29 cellular contexts compared by ENCODE assay signal in genomic region chr1:31615414-31615813, GRCh38. TPM values are rescaled to one million over a fixed set of nuclear protein-coding genes. Genes with fewer than 3 reads are reported as not detected.
DNase-seq lines count a peak whose midpoint lies in the region; ATAC-seq, FAIRE-seq and TF ChIP-seq lines count a peak whose summit lies in the region.
"Had no signal": no experiment of that assay in that cellular context is flagged by ENCODE, and none has a peak within 500 bp of the region (broad histone marks: within the 10 kb centered on the region; RNA-seq: fewer than 3 reads in every experiment).

No MANE protein-coding gene starts in this region.

- no peak overlapping the region for H4K12ac ChIP-seq in trophoblast cell (ENCODE audit: low read depth, low read length)

- no peak overlapping the region for H4K5ac ChIP-seq in H1 (ENCODE audit: insufficient read length, low read depth, low read length)

- H3K36me3 ChIP-seq in BLaER1 treated with 17β-estradiol and CSF1 and Interleukin-3, amounts not matched to agents 10 nM and 100 nM, result no peaks in the 10 kb centered on the region
- no peaks in the 10 kb centered on the region for H3K36me3 ChIP-seq in H1 (ENCODE audit: control insufficient read depth in 2 of 4, insufficient read depth in 4 of 4, low read length in 3 of 4)
- no peaks in the 10 kb centered on the region for H3K36me3 ChIP-seq in trophoblast cell (ENCODE audit: control insufficient read depth in 1 of 2, insufficient read depth in 2 of 2, low read length in 2 of 2)
- H3K36me3 ChIP-seq in MM.1S (replicated peaks; ENCODE audit: insufficient read depth, low read length), result no peaks in the 10 kb centered on the region
- H3K36me3 ChIP-seq: HAP-1 had no signal

- peaks cover 28% of the 10 kb centered on the region for H3K27me3 Mint-ChIP-seq in T-helper 2 cell treated with Interferon-gamma antibody and Interleukin-4, amounts not matched to agents 5 μg/mL and 100 μg/mL, for 36 hours (ENCODE audit: low read depth)

- H3K18ac ChIP-seq in H1 (ENCODE audit: extremely low read depth, low read length) (no peak overlapping the region), trophoblast cell (ENCODE audit: low read length) (no peak overlapping the region)

- TF ChIP-seq POLR2A in H1 (IDR thresholded peaks at IDR 0.05; ENCODE audit: control extremely low read depth in 1 of 2, low read depth in 2 of 2, low read length in 2 of 2), result no peak

- H3K4me1 ChIP-seq in BLaER1 treated with 17β-estradiol and CSF1 and Interleukin-3, amounts not matched to agents 10 nM and 100 nM, result peaks cover 50 to 71% (median 62%) of the 10 kb centered on the region in 10 experiments
- H3K4me1 ChIP-seq in H1 (replicated peaks in 1 of 4; ENCODE audit: control insufficient read depth in 3 of 4, insufficient read depth in 4 of 4, low read length in 3 of 4) (peaks cover 2 to 11% (median 7%) of the 10 kb centered on the region in 4 experiments; a peak in 5 of 7 replicates), trophoblast cell (ENCODE audit: control insufficient read depth in 1 of 2, insufficient read depth in 2 of 2, low read length in 2 of 2) (peaks cover 13 to 21% of the 10 kb centered on the region in 2 experiments), MM.1S (ENCODE audit: low read length) (no peaks in the 10 kb centered on the region)
- H3K4me1 ChIP-seq: HAP-1 had no signal

- H3K27ac ChIP-seq in BLaER1 treated with 17β-estradiol and CSF1 and Interleukin-3, amounts not matched to agents 10 nM and 100 nM, result no peak overlapping the region
- no peak overlapping the region for H3K27ac ChIP-seq in H1 (ENCODE audit: low read depth, low read length)
- H3K27ac ChIP-seq in trophoblast cell (ENCODE audit: low read depth, low read length), result no peak overlapping the region
- no peak overlapping the region for H3K27ac ChIP-seq in MM.1S (ENCODE audit: low read length)
- H3K27ac ChIP-seq: SK-N-MC had no signal

- H4K91ac ChIP-seq in H1 (replicated peaks; ENCODE audit: insufficient read length, low read length) (no peak overlapping the region), trophoblast cell (ENCODE audit: low read depth, low read length) (peak overlapping the region; percentile 17)

- 0 out of 22 replicates have a peak, but pooled peaks cover 0 to 5% (median 0%) of the 10 kb centered on the region in 11 experiments for H4K20me1 ChIP-seq in BLaER1 treated with 17β-estradiol and CSF1 and Interleukin-3, amounts not matched to agents 10 nM and 100 nM
- H4K20me1 ChIP-seq in H1 (replicated peaks in 1 of 2; ENCODE audit: control insufficient read depth in 1 of 2, insufficient read depth in 2 of 2, low read length in 2 of 2) (no peaks in the 10 kb centered on the region), MM.1S (ENCODE audit: insufficient read depth, low read length) (no peaks in the 10 kb centered on the region)

- POLR2A ChIA-PET in H1 (lab: Charles Lee; ENCODE audit: partially characterized antibody), result no interaction called here

- H3K79me2 ChIP-seq in H1 (ENCODE audit: control insufficient read depth in 1 of 2, insufficient read depth in 2 of 2, low read length in 2 of 2) (no peaks in the 10 kb centered on the region), trophoblast cell (ENCODE audit: control insufficient read depth, insufficient read depth, low read length, poor library complexity) (peaks cover 4% of the 10 kb centered on the region), MM.1S (ENCODE audit: low read length) (no peaks in the 10 kb centered on the region)

- no peak overlapping the region for H3K4me3 ChIP-seq in BLaER1 treated with 17β-estradiol and CSF1 and Interleukin-3, amounts not matched to agents 10 nM and 100 nM
- H3K4me3 ChIP-seq in H1 (ENCODE audit: extremely low read depth in 1 of 4, insufficient read depth in 2 of 4, low read depth in 3 of 4, low read length in 4 of 4) (no peak overlapping the region), trophoblast cell (ENCODE audit: low read depth, low read length) (no peak overlapping the region), MM.1S (ENCODE audit: low read length) (no peak overlapping the region)
- H3K4me3 ChIP-seq: GM23338, HAP-1, K562, SK-N-MC had no signal

- CTCF ChIA-PET in H1 (lab: Charles Lee; ENCODE audit: partially characterized antibody), result interaction anchor here (0.6 to 2.2 kb wide), 3 partner anchors 10 to 53 kb away, joined by 3 to 7 read pairs (median 3); no protein-coding TSS in a partner anchor

- H3K4me2 ChIP-seq in BLaER1 treated with 17β-estradiol and CSF1 and Interleukin-3, amounts not matched to agents 10 nM and 100 nM, result peak overlapping the region in 8 of 11 experiments; percentile 48 to 99 (median 66); a peak in 10 of 22 replicates
- H3K4me2 ChIP-seq in H1 (ENCODE audit: insufficient read depth in 1 of 2, low read depth in 2 of 2, low read length in 2 of 2) (no peak overlapping the region), trophoblast cell (ENCODE audit: low read length) (no peak overlapping the region), MM.1S (ENCODE audit: low read depth, low read length) (no peak overlapping the region)
- H3K4me2 ChIP-seq: GM23338 had no signal

- TF ChIP-seq RAD21 in H1 (IDR thresholded peaks at IDR 0.05 in 1 of 2, conservative IDR thresholded peaks at IDR 0.05 in 1 of 2; ENCODE audit: low read depth in 2 of 2, low read length in 2 of 2), result no peak

- 0 out of 2 replicates have a peak overlapping the region, but pooled peaks have one; percentile 33 for H2BK12ac ChIP-seq in H1 (ENCODE audit: low read depth, low read length)
- no peak overlapping the region for H2BK12ac ChIP-seq in trophoblast cell (ENCODE audit: low read length)

- H3K14ac ChIP-seq in H1 (ENCODE audit: insufficient read length), result no peak overlapping the region
- peak overlapping the region; percentile 26 for H3K14ac ChIP-seq in trophoblast cell (ENCODE audit: low read length)

- DNase-seq in astrocyte of the hippocampus (ENCODE audit: low read depth, low spot score), result peak; percentile 38
- no peak for DNase-seq in H1 (ENCODE audit: low read depth in 1 of 2, low spot score in 2 of 2)
- DNase-seq in trophoblast cell, result no peak
- DNase-seq in T-helper 2 cell treated with Interferon-gamma antibody and Interleukin-4, amounts not matched to agents 5 μg/mL and 100 μg/mL, for 36 hours (ENCODE audit: low spot score), result no peak
- no peak for DNase-seq in hypothalamus (lab: John Stamatoyannopoulos, UW)
- no peak for DNase-seq in MM.1S
- DNase-seq: 8988T; CD4-positive, alpha-beta T cell; Kasumi-1; NCI-H1105 treated with DMSO at 0.1 percent for 48 hours; NCI-H146; NCI-H1930; NCI-H2107; NCI-H446; NCI-H524 treated with DMSO at 0.1 percent for 48 hours; NCI-H774; SIG-M5 had no signal

- no peak for FAIRE-seq in H1 (lab: Jason Lieb, UNC)
- FAIRE-seq: D721Med, RCC 7860 had no signal

- H3K79me1 ChIP-seq in H1 (ENCODE audit: low read depth, low read length), result no peaks in the 10 kb centered on the region
- H3K79me1 ChIP-seq in trophoblast cell (ENCODE audit: low read length), result peaks cover 11% of the 10 kb centered on the region

- no peak for TF ChIP-seq EP300 in H1 (IDR thresholded peaks at IDR 0.05; ENCODE audit: borderline replicate concordance in 1 of 2, low read depth in 2 of 2, low read length in 2 of 2)

- H3K9me3 ChIP-seq in BLaER1 treated with 17β-estradiol and CSF1 and Interleukin-3, amounts not matched to agents 10 nM and 100 nM (replicated peaks in 1 of 11), result peaks cover 0 to 3% (median 0%) of the 10 kb centered on the region in 11 experiments; a peak in 1 of 22 replicates
- no peaks in the 10 kb centered on the region for H3K9me3 ChIP-seq in H1 (ENCODE audit: insufficient read depth in 2 of 2, low read depth in 1 of 2, low read length in 1 of 2)
- H3K9me3 ChIP-seq in trophoblast cell (ENCODE audit: insufficient read depth, low read depth, low read length), result no peaks in the 10 kb centered on the region
- no peaks in the 10 kb centered on the region for H3K9me3 ChIP-seq in MM.1S (replicated peaks; ENCODE audit: insufficient read depth, low read length)
- H3K9me3 ChIP-seq: HAP-1 had no signal

- H3K36me3 Mint-ChIP-seq in T-helper 2 cell treated with Interferon-gamma antibody and Interleukin-4, amounts not matched to agents 5 μg/mL and 100 μg/mL, for 36 hours (ENCODE audit: low read depth), result no peaks in the 10 kb centered on the region

- H2BK5ac ChIP-seq in H1 (ENCODE audit: low read depth, low read length) (no peak overlapping the region), trophoblast cell (ENCODE audit: low read depth, low read length, poor library complexity) (no peak overlapping the region)

- peaks cover 2% of the 10 kb centered on the region for H3K4me1 Mint-ChIP-seq in T-helper 2 cell treated with Interferon-gamma antibody and Interleukin-4, amounts not matched to agents 5 μg/mL and 100 μg/mL, for 36 hours (ENCODE audit: low read depth)

- peaks cover 8% of the 10 kb centered on the region; the same call in 1 of the 2 replicates for H3K23me2 ChIP-seq in H1 (ENCODE audit: low read depth, low read length)

- H3F3A ChIP-seq in MM.1S (ENCODE audit: insufficient read depth, low read length), result no peaks in the 10 kb centered on the region

- ATAC-seq in HG02973 (IDR thresholded peaks at IDR 0.05; ENCODE audit: unreplicated experiment), result no peak
- ATAC-seq: GM23338, K562 had no signal

- H2AFZ ChIP-seq in H1 (ENCODE audit: low read length) (no peak overlapping the region), trophoblast cell (ENCODE audit: insufficient read depth, low read length, poor library complexity) (no peak overlapping the region), MM.1S (ENCODE audit: low read length) (no peak overlapping the region)
- H2AFZ ChIP-seq: GM23338 had no signal

- no peaks in the 10 kb centered on the region for H3K9me2 ChIP-seq in MM.1S (replicated peaks; ENCODE audit: insufficient read depth, low read length)

- H3K27me3 ChIP-seq in BLaER1 treated with 17β-estradiol and CSF1 and Interleukin-3, amounts not matched to agents 10 nM and 100 nM, result peaks cover 0 to 21% (median 15%) of the 10 kb centered on the region in 11 experiments; a peak in 16 of 22 replicates
- peaks cover 6 to 22% (median 16%) of the 10 kb centered on the region in 4 experiments for H3K27me3 ChIP-seq in H1 (replicated peaks in 1 of 4; ENCODE audit: control insufficient read depth in 3 of 4, extremely low read depth in 1 of 4, insufficient read depth in 3 of 4, low read length in 3 of 4)
- H3K27me3 ChIP-seq in trophoblast cell (ENCODE audit: insufficient read depth, low read length), result no peaks in the 10 kb centered on the region
- H3K27me3 ChIP-seq in MM.1S (replicated peaks; ENCODE audit: insufficient read depth, low read length), result peaks cover 18% of the 10 kb centered on the region

- H2BK20ac ChIP-seq in H1 (ENCODE audit: low read length), result no peak overlapping the region

- TF ChIP-seq CTCF in H1 (IDR thresholded peaks at IDR 0.05; ENCODE audit: control extremely low read depth in 1 of 3, insufficient read depth in 1 of 3, low read depth in 1 of 3, low read length in 3 of 3) (no peak), MM.1S (IDR thresholded peaks at IDR 0.05; ENCODE audit: low read length) (no peak)

- H3K9me3 Mint-ChIP-seq in T-helper 2 cell treated with Interferon-gamma antibody and Interleukin-4, amounts not matched to agents 5 μg/mL and 100 μg/mL, for 36 hours, result no peaks in the 10 kb centered on the region
- H3K9me3 Mint-ChIP-seq: CD4-positive, alpha-beta T cell; GM23338 had no signal

- no peak overlapping the region for H3K9ac ChIP-seq in BLaER1 treated with 17β-estradiol and CSF1 and Interleukin-3, amounts not matched to agents 10 nM and 100 nM
- H3K9ac ChIP-seq in H1 (replicated peaks in 1 of 4; ENCODE audit: extremely low read depth in 1 of 4, low read depth in 3 of 4, low read length in 3 of 4) (no peak overlapping the region), trophoblast cell (ENCODE audit: low read length) (no peak overlapping the region), MM.1S (ENCODE audit: low read length) (no peak overlapping the region)

- H4K8ac ChIP-seq in H1 (ENCODE audit: extremely low read depth, insufficient read depth, low read length) (no peak overlapping the region), trophoblast cell (ENCODE audit: low read depth, low read length) (no peak overlapping the region)

- no peak overlapping the region for H3K56ac ChIP-seq in H1 (replicated peaks; ENCODE audit: insufficient read length, low read depth, low read length)

- H3K4ac ChIP-seq in H1 (replicated peaks; ENCODE audit: insufficient read length, low read depth, low read length), result no peak overlapping the region
- H3K4ac ChIP-seq in trophoblast cell (ENCODE audit: low read depth, low read length), result no peak overlapping the region

- no peak overlapping the region for H2BK120ac ChIP-seq in H1 (replicated peaks; ENCODE audit: low read depth, low read length)
- H2BK120ac ChIP-seq in trophoblast cell (ENCODE audit: insufficient read depth, low read length, poor library complexity), result no peak overlapping the region

- no peak overlapping the region for H2BK15ac ChIP-seq in H1 (ENCODE audit: low read length)

- WGBS in H1 (ENCODE audit: extremely low coverage in 1 of 2, insufficient coverage in 1 of 2, insufficient read length in 1 of 2, insufficient replicate concordance in 2 of 2, low coverage in 1 of 2, low lambda C conversion rate in 2 of 2, missing lambda C conversion rate in 1 of 2), 2 experiments, result 86% methylated on average over 6 of the region's 6 CpGs; no CpG with 5 or more reads in 1 of the 2 experiments
- WGBS in trophoblast cell (ENCODE audit: extremely low coverage, insufficient coverage, insufficient read length), result no CpG with 5 or more reads among the region's 6 CpGs

- H2AK5ac ChIP-seq in H1 (ENCODE audit: low read depth, low read length), result peak overlapping the region; percentile 45; the same call in 1 of the 2 replicates
- H2AK5ac ChIP-seq in trophoblast cell (ENCODE audit: low read length), result peak overlapping the region; percentile 41

- H3K4me3 Mint-ChIP-seq in T-helper 2 cell treated with Interferon-gamma antibody and Interleukin-4, amounts not matched to agents 5 μg/mL and 100 μg/mL, for 36 hours, result no peak overlapping the region
- H3K4me3 Mint-ChIP-seq: CD4-positive, alpha-beta T cell; GM23338 had no signal

- H3K23ac ChIP-seq in H1 (ENCODE audit: insufficient read length) (no peak overlapping the region), trophoblast cell (ENCODE audit: low read length) (no peak overlapping the region)

- H3K27ac Mint-ChIP-seq in T-helper 2 cell treated with Interferon-gamma antibody and Interleukin-4, amounts not matched to agents 5 μg/mL and 100 μg/mL, for 36 hours, result no peak overlapping the region
- H3K27ac Mint-ChIP-seq: CD4-positive, alpha-beta T cell; GM23338 had no signal

RNA-seq across cellular contexts. Expression of gene HCRTR1, which starts 2.1 kb away (rescaled TPM):
- 0.35 and 0.44 TPM in 2 replicates for total RNA-seq in H1 (2021; fragmentation: NEBNext Ultra II Directional; extraction: Animal tissue kit (Norgen Biotek cat#: 25700))
- polyA plus RNA-seq in H1 (2011; rRNA removed), result 0.39 and 0.61 TPM in 2 replicates
- polyA plus RNA-seq in H1 (2011; cell fraction: cytosol; rRNA removed), result 0.65 TPM
- polyA plus RNA-seq in H1 (2011; cell fraction: nucleus; rRNA removed), result 1.2 TPM
- polyA plus RNA-seq in H1 (2012, experiment 1 of 2), result 0.29 to 0.44 TPM (median 0.36 TPM) in 3 of 4 replicates, not detected in the other
- polyA plus RNA-seq in H1 (2012, experiment 2 of 2), result 0.21 TPM
- polyA plus RNA-seq in H1 (2013, experiment 1 of 2), result 0.22 TPM
- polyA plus RNA-seq in H1 (2013, experiment 2 of 2), result 0.33 TPM
- 0.32 and 0.35 TPM in 2 replicates for polyA minus RNA-seq in H1 (2011; rRNA and poly(A)+ RNA removed)
- polyA minus RNA-seq in H1 (2011; cell fraction: cytosol; rRNA and poly(A)+ RNA removed), result not detected
- polyA minus RNA-seq in H1 (2011; cell fraction: nucleus; rRNA and poly(A)+ RNA removed), result not detected
- polyA plus RNA-seq in trophoblast cell (2013), result 1.4 and 1.5 TPM in 2 replicates
- total RNA-seq: CD4-positive, alpha-beta T cell; Daoy; HT-29; K562; M059J had no signal
- polyA plus RNA-seq: BJ, K562 had no signal

RNA-seq across cellular contexts. Expression of gene PEF1, which starts 29.3 kb away (rescaled TPM):
- total RNA-seq in H1 (2021; fragmentation: NEBNext Ultra II Directional; extraction: Animal tissue kit (Norgen Biotek cat#: 25700)), result 35.2 and 38.8 TPM in 2 replicates
- 61.2 and 69.2 TPM in 2 replicates for polyA plus RNA-seq in H1 (2011; rRNA removed)
- 51.1 TPM for polyA plus RNA-seq in H1 (2011; cell fraction: cytosol; rRNA removed)
- polyA plus RNA-seq in H1 (2011; cell fraction: nucleus; rRNA removed), result 50.9 TPM
- 32.7 to 43.6 TPM (median 41.6 TPM) in 4 replicates for polyA plus RNA-seq in H1 (2012, experiment 1 of 2)
- polyA plus RNA-seq in H1 (2012, experiment 2 of 2), result 65.6 TPM
- polyA plus RNA-seq in H1 (2013, experiment 1 of 2), result 30.8 TPM
- polyA plus RNA-seq in H1 (2013, experiment 2 of 2), result 31.1 TPM
- 63.3 and 65.6 TPM in 2 replicates for polyA minus RNA-seq in H1 (2011; rRNA and poly(A)+ RNA removed)
- 23.8 TPM for polyA minus RNA-seq in H1 (2011; cell fraction: cytosol; rRNA and poly(A)+ RNA removed)
- 28.8 TPM for polyA minus RNA-seq in H1 (2011; cell fraction: nucleus; rRNA and poly(A)+ RNA removed)
- 66.7 and 70.3 TPM in 2 replicates for polyA plus RNA-seq in trophoblast cell (2013)

RNA-seq across cellular contexts. Expression of gene TINAGL1, which starts 39.1 kb away (rescaled TPM):
- total RNA-seq in H1 (2021; fragmentation: NEBNext Ultra II Directional; extraction: Animal tissue kit (Norgen Biotek cat#: 25700)), result 9.7 and 11.2 TPM in 2 replicates
- 21.7 and 24.2 TPM in 2 replicates for polyA plus RNA-seq in H1 (2011; rRNA removed)
- polyA plus RNA-seq in H1 (2011; cell fraction: cytosol; rRNA removed), result 14.3 TPM
- polyA plus RNA-seq in H1 (2011; cell fraction: nucleus; rRNA removed), result 25.4 TPM
- polyA plus RNA-seq in H1 (2012, experiment 1 of 2), result 6.3 to 11.6 TPM (median 10.3 TPM) in 4 replicates
- 12.6 TPM for polyA plus RNA-seq in H1 (2012, experiment 2 of 2)
- polyA plus RNA-seq in H1 (2013, experiment 1 of 2), result 11.6 TPM
- 12.2 TPM for polyA plus RNA-seq in H1 (2013, experiment 2 of 2)
- polyA minus RNA-seq in H1 (2011; rRNA and poly(A)+ RNA removed), result 10.0 and 12.2 TPM in 2 replicates
- 7.3 TPM for polyA minus RNA-seq in H1 (2011; cell fraction: cytosol; rRNA and poly(A)+ RNA removed)
- 12.3 TPM for polyA minus RNA-seq in H1 (2011; cell fraction: nucleus; rRNA and poly(A)+ RNA removed)
- polyA plus RNA-seq in trophoblast cell (2013), result 434 and 470 TPM in 2 replicates
- total RNA-seq: CD4-positive, alpha-beta T cell had no signal

Comparison
In these comparisons a context has a peak if more than half of its experiments do, and no peak if none do; other contexts are left out.
1. H3K4me2 ChIP-seq: peak in BLaER1 treated with 17β-estradiol and CSF1 and Interleukin-3, amounts not matched to agents 10 nM and 100 nM (8 of 11); none in H1 (0 of 2), trophoblast cell (single experiment) and MM.1S (single experiment).